ENCODE assay signal across 20 cellular contexts in the genomic region with DNA sequence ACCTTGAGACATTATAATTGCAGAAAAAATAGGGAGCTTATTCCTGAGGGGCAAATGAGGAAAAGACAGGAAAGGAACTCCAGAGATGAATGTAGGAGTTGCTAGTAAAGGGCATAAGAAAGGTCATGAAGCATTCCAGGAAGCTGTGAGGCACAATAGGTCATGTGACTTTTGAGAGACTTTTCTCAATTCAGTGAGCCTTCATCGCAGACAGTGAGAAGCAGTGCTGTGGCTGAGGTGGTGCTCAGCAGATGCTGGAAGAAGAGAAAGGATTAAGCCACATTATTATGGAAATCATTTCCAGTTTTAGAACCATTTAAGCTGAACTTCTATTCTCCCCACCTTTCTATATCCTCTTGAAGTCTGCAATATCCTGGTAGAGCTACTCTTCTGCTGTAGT. TPM values are rescaled to one million over a fixed set of nuclear protein-coding genes. Genes with fewer than 3 reads are reported as not detected.
"Had no signal": no experiment of that assay in that cellular context is flagged by ENCODE, and none has a peak within 500 bp of the region (broad histone marks: within the 10 kb centered on the region; RNA-seq: fewer than 3 reads in every experiment).

No MANE protein-coding gene starts in this region.

- H3K27ac Mint-ChIP-seq: activated B cell treated with CpG ODN at 0.5 μM for 24 hours; activated CD4-positive, alpha-beta T cell treated with anti-CD3 and anti-CD28 coated beads, Interleukin-2, amount 10 ng/mL, durations not matched to agents 24 days and 14 days; activated naive CD8-positive, alpha-beta T cell; activated T-cell treated with anti-CD3 and anti-CD28 coated beads, Interleukin-2, amount 50 U/mL, for 72 hours; stimulated activated memory B cell treated with anti-CD40 and anti-IgM and Interleukin-4, amounts not matched to agents 10 μg/mL and 1 μg/mL and 100 μg/mL, for 72 hours had no signal

- H3K36me3 ChIP-seq: esophagus squamous epithelium, vagina had no signal

- DNase-seq: activated B cell treated with CpG ODN at 0.5 μM for 24 hours; activated CD4-positive, alpha-beta T cell treated with anti-CD3 and anti-CD28 coated beads, Interleukin-2, amount 10 ng/mL, durations not matched to agents 24 days and 14 days; activated CD8-positive, alpha-beta memory T cell treated with anti-CD3 and anti-CD28 coated beads, Interleukin-2, amount 50 U/mL, for 48 hours; activated gamma-delta T cell; activated T-cell treated with anti-CD3 and anti-CD28 coated beads, Interleukin-2, amount 50 U/mL, for 72 hours; amniotic stem cell; body of pancreas; caudate nucleus; esophagus squamous epithelium; foreskin fibroblast; head of caudate nucleus; retina; stimulated activated CD4-positive, alpha-beta T cell treated with anti-CD3 and anti-CD28 coated beads, Interleukin-2, amount 100 ng/mL, for 48 hours; SW 1271 had no signal

- ATAC-seq: activated T-cell treated with anti-CD3 and anti-CD28 coated beads, Interleukin-2, amount 50 U/mL, for 72 hours; body of pancreas; stimulated activated memory B cell treated with anti-CD40 and anti-IgM and Interleukin-4, amounts not matched to agents 10 μg/mL and 1 μg/mL and 100 μg/mL, for 72 hours had no signal

- H3K4me3 ChIP-seq: body of pancreas, coronary artery, esophagus squamous epithelium, vagina had no signal

- H3K27me3 ChIP-seq: body of pancreas, esophagus squamous epithelium, vagina had no signal

- H3K9me3 ChIP-seq: body of pancreas, esophagus squamous epithelium, vagina had no signal

- H3K9me3 Mint-ChIP-seq: activated CD4-positive, alpha-beta T cell treated with anti-CD3 and anti-CD28 coated beads, Interleukin-2, amount 10 ng/mL, durations not matched to agents 24 days and 14 days; activated T-cell treated with anti-CD3 and anti-CD28 coated beads, Interleukin-2, amount 50 U/mL, for 72 hours; stimulated activated memory B cell treated with anti-CD40 and anti-IgM and Interleukin-4, amounts not matched to agents 10 μg/mL and 1 μg/mL and 100 μg/mL, for 72 hours had no signal

- H3K27me3 Mint-ChIP-seq: activated naive CD8-positive, alpha-beta T cell; stimulated activated memory B cell treated with anti-CD40 and anti-IgM and Interleukin-4, amounts not matched to agents 10 μg/mL and 1 μg/mL and 100 μg/mL, for 72 hours had no signal

- H3K4me3 Mint-ChIP-seq: activated B cell treated with CpG ODN at 0.5 μM for 24 hours; activated CD4-positive, alpha-beta T cell treated with anti-CD3 and anti-CD28 coated beads, Interleukin-2, amount 10 ng/mL, durations not matched to agents 24 days and 14 days; activated naive CD8-positive, alpha-beta T cell; activated T-cell treated with anti-CD3 and anti-CD28 coated beads, Interleukin-2, amount 50 U/mL, for 72 hours; neural crest cell; stimulated activated memory B cell treated with anti-CD40 and anti-IgM and Interleukin-4, amounts not matched to agents 10 μg/mL and 1 μg/mL and 100 μg/mL, for 72 hours had no signal

- H3K36me3 Mint-ChIP-seq: activated naive CD8-positive, alpha-beta T cell; stimulated activated memory B cell treated with anti-CD40 and anti-IgM and Interleukin-4, amounts not matched to agents 10 μg/mL and 1 μg/mL and 100 μg/mL, for 72 hours had no signal

- H3K27ac ChIP-seq: body of pancreas, coronary artery, esophagus squamous epithelium, parathyroid adenoma, vagina had no signal

RNA-seq across cellular contexts. Expression of a gene that starts 4.1 kb away (rescaled TPM):
- total RNA-seq: activated B cell treated with CpG ODN at 0.5 μM for 24 hours had no signal
